In the genomic region with DNA sequence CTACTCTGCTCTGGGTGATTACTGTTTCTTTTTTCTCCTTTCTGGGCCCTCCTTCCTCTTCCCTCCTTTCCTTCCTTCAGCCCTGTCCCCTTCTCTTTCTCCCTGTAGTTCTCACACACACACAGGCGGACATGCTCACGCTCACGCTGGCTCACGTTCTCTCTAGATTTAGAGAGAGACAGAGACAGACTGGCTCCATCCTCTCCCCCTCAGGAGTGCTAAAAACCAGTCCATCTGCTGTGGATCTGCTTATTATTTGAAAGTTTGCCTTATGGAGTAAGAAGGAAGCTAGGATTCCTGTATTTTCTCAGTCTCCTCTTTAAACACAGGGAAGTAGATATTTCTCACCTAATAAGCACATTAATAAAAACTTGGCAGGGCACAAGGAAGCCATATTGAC, we compare ENCODE assay signal across 18 cellular contexts. TPM values are rescaled to one million over a fixed set of nuclear protein-coding genes. Genes with fewer than 3 reads are reported as not detected.
DNase-seq lines count a peak whose midpoint lies in the region; ATAC-seq, FAIRE-seq and TF ChIP-seq lines count a peak whose summit lies in the region.
"Had no signal": no experiment of that assay in that cellular context is flagged by ENCODE, and none has a peak within 500 bp of the region (broad histone marks: within the 10 kb centered on the region; RNA-seq: fewer than 3 reads in every experiment).

No MANE protein-coding gene starts in this region.

- no peak overlapping the region for H3K4me3 ChIP-seq in BLaER1 treated with 17β-estradiol and CSF1 and Interleukin-3, amounts not matched to agents 10 nM and 100 nM
- H3K4me3 ChIP-seq in mucosa of descending colon: no peak overlapping the region
- H3K4me3 ChIP-seq: HAP-1 had no signal

- TF ChIP-seq CTCF in mucosa of descending colon (IDR thresholded peaks at IDR 0.05): no peak

- H3K4me1 ChIP-seq in BLaER1 treated with 17β-estradiol and CSF1 and Interleukin-3, amounts not matched to agents 10 nM and 100 nM: peaks cover 31 to 93% (median 91%) of the 10 kb centered on the region in 10 experiments
- no peaks in the 10 kb centered on the region for H3K4me1 ChIP-seq in mucosa of descending colon (ENCODE audit: low read depth)
- H3K4me1 ChIP-seq: HAP-1 had no signal

- H4K20me1 ChIP-seq in BLaER1 treated with 17β-estradiol and CSF1 and Interleukin-3, amounts not matched to agents 10 nM and 100 nM: no peaks in the 10 kb centered on the region

- intact Hi-C loops in mucosa of descending colon (cut with DNase I, micrococcal nuclease): no loop called here

- H3K27me3 ChIP-seq in BLaER1 treated with 17β-estradiol and CSF1 and Interleukin-3, amounts not matched to agents 10 nM and 100 nM: peaks cover 0 to 35% (median 0%) of the 10 kb centered on the region in 11 experiments; a peak in 5 of 22 replicates

- no peak for ATAC-seq in mucosa of descending colon

- peak overlapping the region in 4 of 11 experiments; percentile 33 to 73 (median 64); a peak in 4 of 22 replicates for H3K27ac ChIP-seq in BLaER1 treated with 17β-estradiol and CSF1 and Interleukin-3, amounts not matched to agents 10 nM and 100 nM

- H3K36me3 ChIP-seq in BLaER1 treated with 17β-estradiol and CSF1 and Interleukin-3, amounts not matched to agents 10 nM and 100 nM: no peaks in the 10 kb centered on the region
- H3K36me3 ChIP-seq in mucosa of descending colon (ENCODE audit: low read depth): no peaks in the 10 kb centered on the region
- H3K36me3 ChIP-seq: HAP-1 had no signal

- DNase-seq in NCI-H1694 treated with DMSO at 0.1 percent for 48 hours (lab: John Stamatoyannopoulos, UW) (peak; percentile 16), cerebellar cortex (ENCODE audit: low spot score) (peak; percentile 72), urothelium cell line (ENCODE audit: low spot score) (no peak), UCSD-AML1 (lab: John Stamatoyannopoulos, UW; ENCODE audit: unreplicated experiment) (no peak), NCI-H187 (lab: John Stamatoyannopoulos, UW) (no peak), mucosa of descending colon (no peak)
- DNase-seq: 8988T; CD4-positive, CD25-positive, alpha-beta regulatory T cell; CD8-positive, alpha-beta memory T cell; COR-L47; DMS 273 treated with DMSO at 0.1 percent for 48 hours; GDM1 had no signal

- peak overlapping the region in 8 of 11 experiments; percentile 63 to 88 (median 86); a peak in 16 of 22 replicates for H3K4me2 ChIP-seq in BLaER1 treated with 17β-estradiol and CSF1 and Interleukin-3, amounts not matched to agents 10 nM and 100 nM

- no peak overlapping the region for H3K9ac ChIP-seq in BLaER1 treated with 17β-estradiol and CSF1 and Interleukin-3, amounts not matched to agents 10 nM and 100 nM

- no peaks in the 10 kb centered on the region for H3K9me3 ChIP-seq in BLaER1 treated with 17β-estradiol and CSF1 and Interleukin-3, amounts not matched to agents 10 nM and 100 nM (replicated peaks in 1 of 11)
- H3K9me3 ChIP-seq in mucosa of descending colon: no peaks in the 10 kb centered on the region
- H3K9me3 ChIP-seq: HAP-1 had no signal

- FAIRE-seq in urothelium cell line (lab: Jason Lieb, UNC): peak; percentile 23
- FAIRE-seq: GM12892, GM18507, HepG2 had no signal

RNA-seq across cellular contexts. Expression of a gene that starts 48.1 kb away (rescaled TPM):
- 1 to 10 TPM in 1 of 3 donors, under 1 TPM in 1, not detected in 1; 0.05 to 6.7 TPM for total RNA-seq in mucosa of descending colon
- total RNA-seq: A673; CD4-positive, CD25-positive, alpha-beta regulatory T cell; CD8-positive, alpha-beta memory T cell; HepG2 had no signal

Comparison
In these comparisons a context has a peak if more than half of its experiments do, and no peak if none do; other contexts are left out.
1. DNase-seq: peak in NCI-H1694 treated with DMSO at 0.1 percent for 48 hours (single experiment) and cerebellar cortex (single experiment); none in urothelium cell line (single experiment), UCSD-AML1 (single experiment), NCI-H187 (0 of 2) and mucosa of descending colon (0 of 3).